24 cellular contexts compared by ENCODE assay signal in the genomic region with DNA sequence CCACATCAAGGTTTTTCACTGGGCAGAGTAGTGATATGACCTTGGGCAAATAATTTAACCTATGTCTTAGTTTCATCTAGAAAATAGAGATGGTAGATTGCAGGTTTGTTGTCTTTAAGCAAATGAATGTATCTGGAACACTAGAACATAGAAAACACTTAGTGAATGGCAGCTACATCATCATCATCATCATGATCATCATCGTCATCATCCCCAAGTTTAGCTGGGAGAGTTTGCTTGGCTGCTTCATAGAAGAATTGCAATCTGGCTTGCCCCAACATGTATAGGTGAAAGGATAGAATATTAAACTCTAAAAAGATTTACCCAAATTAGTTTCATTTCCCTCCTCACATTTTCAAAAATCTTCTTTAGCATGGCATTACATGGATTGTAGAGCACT.
"Had no signal": no experiment of that assay in that cellular context is flagged by ENCODE, and none has a peak within 500 bp of the region (broad histone marks: within the 10 kb centered on the region; RNA-seq: fewer than 3 reads in every experiment).

No MANE protein-coding gene starts in this region.

- DNase-seq: activated CD4-positive, alpha-beta T cell treated with anti-CD3 and anti-CD28 coated beads for 4 hours; activated CD8-positive, alpha-beta memory T cell treated with anti-CD3 and anti-CD28 coated beads, Interleukin-2, amount 50 U/mL, for 4 hours; activated CD8-positive, alpha-beta T cell treated with anti-CD3 and anti-CD28 coated beads for 36 hours; activated gamma-delta T cell treated with Interleukin-2 at 50 U/mL for 16 hours; activated naive CD4-positive, alpha-beta T cell treated with anti-CD3 and anti-CD28 coated beads, Interleukin-2, amount 10 ng/mL, durations not matched to agents 7 days and 5 days; activated naive CD8-positive, alpha-beta T cell treated with anti-CD3 and anti-CD28 coated beads, Interleukin-2, amount 10 ng/mL, durations not matched to agents 7 days and 5 days; activated T-cell treated with anti-CD3 and anti-CD28 coated beads, Interleukin-2, amount 50 U/mL, for 72 hours; adrenal gland; anterior cingulate cortex; central memory CD4-positive, alpha-beta T cell; Karpas-422; NCI-H1105 treated with DMSO at 0.1 percent for 48 hours; NCI-H1436 treated with DMSO at 0.1 percent for 48 hours; NCI-H187; NCI-H2081; NCI-H446; NCI-H524; Peyer's patch; Right ventricle myocardium superior; SJCRH30; SW 1271 had no signal

- H3K4me3 Mint-ChIP-seq: activated CD8-positive, alpha-beta T cell treated with anti-CD3 and anti-CD28 coated beads for 36 hours; activated naive CD4-positive, alpha-beta T cell treated with anti-CD3 and anti-CD28 coated beads, Interleukin-2, amount 10 ng/mL, durations not matched to agents 7 days and 5 days; activated naive CD8-positive, alpha-beta T cell treated with anti-CD3 and anti-CD28 coated beads, Interleukin-2, amount 10 ng/mL, durations not matched to agents 7 days and 5 days; activated T-cell treated with anti-CD3 and anti-CD28 coated beads, Interleukin-2, amount 50 U/mL, for 72 hours; T-helper 1 cell treated with Interleukin-12 subunit alpha and Interleukin-12 subunit beta and Interleukin-4 antibody, amounts not matched to agents 30 μg/mL and 1 μg/mL, for 36 hours had no signal

- H3K36me3 ChIP-seq: adrenal gland, Peyer's patch, SJCRH30 had no signal

- H3K9me3 Mint-ChIP-seq: activated CD8-positive, alpha-beta T cell treated with anti-CD3 and anti-CD28 coated beads for 36 hours; activated naive CD4-positive, alpha-beta T cell treated with anti-CD3 and anti-CD28 coated beads, Interleukin-2, amount 10 ng/mL, durations not matched to agents 7 days and 5 days; activated naive CD8-positive, alpha-beta T cell treated with anti-CD3 and anti-CD28 coated beads, Interleukin-2, amount 10 ng/mL, durations not matched to agents 7 days and 5 days; activated T-helper 2 cell treated with anti-CD3 and anti-CD28 coated beads, Interferon-gamma antibody, Interleukin-2, Interleukin-4, amounts not matched to agents 10 μg/mL and 5 μg/mL and 100 μg/mL, durations not matched to agents 14 hours and 24 hours and 36 hours; T-helper 1 cell treated with Interleukin-12 subunit alpha and Interleukin-12 subunit beta and Interleukin-4 antibody, amounts not matched to agents 30 μg/mL and 1 μg/mL, for 36 hours had no signal

- H3K4me1 ChIP-seq: adrenal gland, SJCRH30 had no signal

- H3K27ac Mint-ChIP-seq: activated CD8-positive, alpha-beta T cell treated with anti-CD3 and anti-CD28 coated beads for 36 hours; activated naive CD4-positive, alpha-beta T cell treated with anti-CD3 and anti-CD28 coated beads, Interleukin-2, amount 10 ng/mL, durations not matched to agents 7 days and 5 days; activated naive CD8-positive, alpha-beta T cell treated with anti-CD3 and anti-CD28 coated beads, Interleukin-2, amount 10 ng/mL, durations not matched to agents 7 days and 5 days; activated T-cell treated with anti-CD3 and anti-CD28 coated beads, Interleukin-2, amount 50 U/mL, for 72 hours; activated T-helper 2 cell treated with anti-CD3 and anti-CD28 coated beads, Interferon-gamma antibody, Interleukin-2, Interleukin-4, amounts not matched to agents 10 μg/mL and 5 μg/mL and 100 μg/mL, durations not matched to agents 14 hours and 24 hours and 36 hours; T-helper 1 cell treated with Interleukin-12 subunit alpha and Interleukin-12 subunit beta and Interleukin-4 antibody, amounts not matched to agents 30 μg/mL and 1 μg/mL, for 36 hours had no signal

- H3K27me3 Mint-ChIP-seq: activated naive CD4-positive, alpha-beta T cell treated with anti-CD3 and anti-CD28 coated beads, Interleukin-2, amount 10 ng/mL, durations not matched to agents 7 days and 5 days had no signal

- H3K36me3 Mint-ChIP-seq: activated naive CD4-positive, alpha-beta T cell treated with anti-CD3 and anti-CD28 coated beads, Interleukin-2, amount 10 ng/mL, durations not matched to agents 7 days and 5 days; activated naive CD8-positive, alpha-beta T cell treated with anti-CD3 and anti-CD28 coated beads, Interleukin-2, amount 10 ng/mL, durations not matched to agents 7 days and 5 days had no signal

- H3K9me3 ChIP-seq: adrenal gland, Peyer's patch, SJCRH30 had no signal

- H3K27ac ChIP-seq: adrenal gland, Peyer's patch, RWPE1, SJCRH30 had no signal

- H3K4me3 ChIP-seq: adrenal gland, Peyer's patch, SJCRH30 had no signal

- H3K27me3 ChIP-seq: adrenal gland, Peyer's patch, SJCRH30 had no signal
